In genomic region chr9:69809304-69809863, GRCh38 we compare ENCODE assay signal across 9 cellular contexts. TPM values are rescaled to one million over a fixed set of nuclear protein-coding genes. Genes with fewer than 3 reads are reported as not detected.
DNase-seq lines count a peak whose midpoint lies in the region; ATAC-seq, FAIRE-seq and TF ChIP-seq lines count a peak whose summit lies in the region.
"Had no signal": no experiment of that assay in that cellular context is flagged by ENCODE, and none has a peak within 500 bp of the region (broad histone marks: within the 10 kb centered on the region; RNA-seq: fewer than 3 reads in every experiment).

No MANE protein-coding gene starts in this region.

- H3K79me1 ChIP-seq in H1 (ENCODE audit: low read depth, low read length): no peaks in the 10 kb centered on the region

- no peak for ATAC-seq in GM19023 (IDR thresholded peaks at IDR 0.05; ENCODE audit: unreplicated experiment)
- ATAC-seq in HG02798 (IDR thresholded peaks at IDR 0.05; ENCODE audit: poor library complexity, unreplicated experiment): no peak

- H3K27me3 Mint-ChIP-seq in immature natural killer cell (ENCODE audit: low read depth in 3 of 3): peaks cover 0 to 2% (median 1%) of the 10 kb centered on the region in 3 donors

- 62% methylated on average over 8 of the region's 8 CpGs; no CpG with 5 or more reads in 1 of the 2 experiments for whole genome bisulfite sequencing in H1 (ENCODE audit: extremely low coverage in 1 of 2, insufficient coverage in 1 of 2, insufficient read length in 1 of 2, insufficient replicate concordance in 2 of 2, low coverage in 1 of 2, low lambda C conversion rate in 2 of 2, missing lambda C conversion rate in 1 of 2), 2 experiments

- no peak overlapping the region for H3K4ac ChIP-seq in H1 (replicated peaks; ENCODE audit: insufficient read length, low read depth, low read length)

- no peaks in the 10 kb centered on the region for H4K20me1 ChIP-seq in H1 (replicated peaks in 1 of 2; ENCODE audit: control insufficient read depth in 1 of 2, insufficient read depth in 2 of 2, low read length in 2 of 2)

- no peak overlapping the region for H4K5ac ChIP-seq in H1 (ENCODE audit: insufficient read length, low read depth, low read length)

- no peaks in the 10 kb centered on the region for H3K23me2 ChIP-seq in H1 (ENCODE audit: low read depth, low read length)

- H3K36me3 Mint-ChIP-seq in immature natural killer cell: no peaks in the 10 kb centered on the region

- no peak for TF ChIP-seq EP300 in H1 (IDR thresholded peaks at IDR 0.05; ENCODE audit: borderline replicate concordance in 1 of 2, low read depth in 2 of 2, low read length in 2 of 2)

- H2BK20ac ChIP-seq in H1 (ENCODE audit: low read length): peak overlapping the region; percentile 23; the same call in 1 of the 2 replicates

- H2AK5ac ChIP-seq in H1 (ENCODE audit: low read depth, low read length): no peak overlapping the region

- H3K9me3 ChIP-seq in H1 (ENCODE audit: insufficient read depth in 2 of 2, low read depth in 1 of 2, low read length in 1 of 2): no peaks in the 10 kb centered on the region

- no peak overlapping the region for H2BK12ac ChIP-seq in H1 (ENCODE audit: low read depth, low read length)

- no peak overlapping the region for H4K8ac ChIP-seq in H1 (ENCODE audit: extremely low read depth, insufficient read depth, low read length)

- H3K4me3 Mint-ChIP-seq in immature natural killer cell: no peak overlapping the region

- no peak overlapping the region for H3K18ac ChIP-seq in H1 (ENCODE audit: extremely low read depth, low read length)

- no peak overlapping the region for H2BK5ac ChIP-seq in H1 (ENCODE audit: low read depth, low read length)

- H3K23ac ChIP-seq in H1 (ENCODE audit: insufficient read length): no peak overlapping the region

- POLR2A ChIA-PET in H1 (lab: Charles Lee; ENCODE audit: partially characterized antibody): interaction anchor here (0.6 to 0.8 kb wide), 2 partner anchors 13 to 70 kb away, joined by 3 to 4 read pairs; no protein-coding TSS in a partner anchor

- no peaks in the 10 kb centered on the region for H3K36me3 ChIP-seq in H1 (ENCODE audit: control insufficient read depth in 2 of 4, insufficient read depth in 4 of 4, low read length in 3 of 4)

- TF ChIP-seq CTCF in H1 (IDR thresholded peaks at IDR 0.05; ENCODE audit: control extremely low read depth in 1 of 3, insufficient read depth in 1 of 3, low read depth in 1 of 3, low read length in 3 of 3): peak; percentile 25 to 64 (median 58)

- H3K27ac ChIP-seq in H1 (ENCODE audit: low read depth, low read length): no peak overlapping the region

- CTCF ChIA-PET in H1 (lab: Charles Lee; ENCODE audit: partially characterized antibody): interaction anchor here (0.6 to 2.6 kb wide), 25 partner anchors 10 to 203 kb away, joined by 3 to 16 read pairs (median 4); partner anchors contain the start of genes APBA1 and CFAP95

- FAIRE-seq in H1 (lab: Jason Lieb, UNC): peak; percentile 48
- FAIRE-seq: colon had no signal

- H3K4me3 ChIP-seq in H1 (ENCODE audit: extremely low read depth in 1 of 4, insufficient read depth in 2 of 4, low read depth in 3 of 4, low read length in 4 of 4): no peak overlapping the region

- H3K56ac ChIP-seq in H1 (replicated peaks; ENCODE audit: insufficient read length, low read depth, low read length): no peak overlapping the region

- no peak overlapping the region for H3K14ac ChIP-seq in H1 (ENCODE audit: insufficient read length)

- no peak overlapping the region for H3K9ac ChIP-seq in H1 (replicated peaks in 1 of 4; ENCODE audit: extremely low read depth in 1 of 4, low read depth in 3 of 4, low read length in 3 of 4)

- TF ChIP-seq POLR2A in H1 (IDR thresholded peaks at IDR 0.05; ENCODE audit: control extremely low read depth in 1 of 2, low read depth in 2 of 2, low read length in 2 of 2): no peak

- DNase-seq in stimulated activated naive CD4-positive, alpha-beta T cell (lab: John Stamatoyannopoulos, UW): peak in 4 of 6 experiments; percentile 7 to 46 (median 29)
- DNase-seq in stimulated activated naive CD4-positive, alpha-beta T cell treated with Interleukin-2 at 50 U/mL for 16 hours (lab: John Stamatoyannopoulos, UW): no peak
- DNase-seq in OCI-M1 (lab: John Stamatoyannopoulos, UW): peak; percentile 67
- DNase-seq in H1 (ENCODE audit: low read depth in 1 of 2, low spot score in 2 of 2): peak; percentile 19 to 75
- DNase-seq in NK-92 treated with Interleukin-12 subunit alpha and Interleukin-12 subunit beta, amount 100 ng/mL, for 24 hours (lab: John Stamatoyannopoulos, UW): no peak
- no peak for DNase-seq in immature natural killer cell

- H3K4me1 ChIP-seq in H1 (replicated peaks in 1 of 4; ENCODE audit: control insufficient read depth in 3 of 4, insufficient read depth in 4 of 4, low read length in 3 of 4): no peaks in the 10 kb centered on the region

- H3K79me2 ChIP-seq in H1 (ENCODE audit: control insufficient read depth in 1 of 2, insufficient read depth in 2 of 2, low read length in 2 of 2): no peaks in the 10 kb centered on the region

- no peak overlapping the region for H3K4me2 ChIP-seq in H1 (ENCODE audit: insufficient read depth in 1 of 2, low read depth in 2 of 2, low read length in 2 of 2)

- peak; percentile 47 to 70 for TF ChIP-seq RAD21 in H1 (IDR thresholded peaks at IDR 0.05 in 1 of 2, conservative IDR thresholded peaks at IDR 0.05 in 1 of 2; ENCODE audit: low read depth in 2 of 2, low read length in 2 of 2)

- no peak overlapping the region for H3K27ac Mint-ChIP-seq in immature natural killer cell

- no peaks in the 10 kb centered on the region for H3K27me3 ChIP-seq in H1 (replicated peaks in 1 of 4; ENCODE audit: control insufficient read depth in 3 of 4, extremely low read depth in 1 of 4, insufficient read depth in 3 of 4, low read length in 3 of 4)

- H2AFZ ChIP-seq in H1 (ENCODE audit: low read length): no peak overlapping the region

- no peak overlapping the region for H4K91ac ChIP-seq in H1 (replicated peaks; ENCODE audit: insufficient read length, low read length)

- no peak overlapping the region for H2BK15ac ChIP-seq in H1 (ENCODE audit: low read length)

- H3K9me3 Mint-ChIP-seq in immature natural killer cell: no peaks in the 10 kb centered on the region

- H3K4me1 Mint-ChIP-seq in immature natural killer cell: no peaks in the 10 kb centered on the region

- peak overlapping the region; percentile 6 for H2BK120ac ChIP-seq in H1 (replicated peaks; ENCODE audit: low read depth, low read length)

TF ChIP-seq in H1, 55 proteins besides CTCF, POLR2A, EP300 and RAD21:
- no peak for TF ChIP-seq CEBPB (IDR thresholded peaks at IDR 0.05; ENCODE audit: low read depth, low read length)
- no peak for TF ChIP-seq KDM4A (IDR thresholded peaks at IDR 0.05; ENCODE audit: low read depth, low read length, severe bottlenecking)
- no peak for TF ChIP-seq KDM1A (IDR thresholded peaks at IDR 0.05; ENCODE audit: borderline replicate concordance, low read length)
- no peak for TF ChIP-seq HDAC6 (IDR thresholded peaks at IDR 0.05; ENCODE audit: low read depth, low read length)
- no peak for TF ChIP-seq CHD1 (IDR thresholded peaks at IDR 0.05; ENCODE audit: low read depth, low read length)
- no peak for TF ChIP-seq SRF (IDR thresholded peaks at IDR 0.05; ENCODE audit: low read depth, low read length)
- no peak for TF ChIP-seq PHF8 (conservative IDR thresholded peaks at IDR 0.05; ENCODE audit: low read depth, low read length)
- no peak for TF ChIP-seq SUZ12 (IDR thresholded peaks at IDR 0.05; ENCODE audit: low read length)
- TF ChIP-seq SIN3A (conservative IDR thresholded peaks at IDR 0.05 in 1 of 2, IDR thresholded peaks at IDR 0.05 in 1 of 2; ENCODE audit: low read depth in 1 of 2, low read length in 2 of 2): no peak
- no peak for TF ChIP-seq SP4 (IDR thresholded peaks at IDR 0.05; ENCODE audit: low read length)
- TF ChIP-seq FOSL1 (IDR thresholded peaks at IDR 0.05; ENCODE audit: insufficient read depth, low read depth, low read length): no peak
- no peak for TF ChIP-seq MAFK (IDR thresholded peaks at IDR 0.05; ENCODE audit: low read depth, low read length)
- TF ChIP-seq POU5F1 (IDR thresholded peaks at IDR 0.05; ENCODE audit: low read depth, low read length): no peak
- TF ChIP-seq SIRT6 (IDR thresholded peaks at IDR 0.05; ENCODE audit: low read length): no peak

RNA-seq across cellular contexts. Expression of gene CFAP95, which starts 11.2 kb away (rescaled TPM):
- 15.8 and 17.3 TPM in 2 replicates for total RNA-seq in H1 (2021; fragmentation: NEBNext Ultra II Directional; extraction: Animal tissue kit (Norgen Biotek cat#: 25700))
- polyA plus RNA-seq in H1 (2011; rRNA removed) (15.9 and 38.5 TPM in 2 replicates), immature natural killer cell (not detected)
- 32.8 TPM for polyA plus RNA-seq in H1 (2011; cell fraction: cytosol; rRNA removed)
- 9.7 TPM for polyA plus RNA-seq in H1 (2011; cell fraction: nucleus; rRNA removed)
- 29.9 to 47.8 TPM (median 41.5 TPM) in 4 replicates for polyA plus RNA-seq in H1 (2012, experiment 1 of 2)
- polyA plus RNA-seq in H1 (2012, experiment 2 of 2): 61.4 TPM
- polyA plus RNA-seq in H1 (2013, experiment 1 of 2): 18.4 TPM
- 16.0 TPM for polyA plus RNA-seq in H1 (2013, experiment 2 of 2)
- polyA minus RNA-seq in H1 (2011; rRNA and poly(A)+ RNA removed): 14.2 and 24.5 TPM in 2 replicates
- polyA minus RNA-seq in H1 (2011; cell fraction: cytosol; rRNA and poly(A)+ RNA removed): 12.2 TPM
- 14.8 TPM for polyA minus RNA-seq in H1 (2011; cell fraction: nucleus; rRNA and poly(A)+ RNA removed)

RNA-seq across cellular contexts. Expression of gene PTAR1, which starts 49.6 kb away (rescaled TPM):
- total RNA-seq in H1 (2021; fragmentation: NEBNext Ultra II Directional; extraction: Animal tissue kit (Norgen Biotek cat#: 25700)): 75.9 and 84.9 TPM in 2 replicates
- 15.9 and 19.5 TPM in 2 replicates for polyA plus RNA-seq in H1 (2011; rRNA removed)
- polyA plus RNA-seq in H1 (2011; cell fraction: cytosol; rRNA removed): 24.9 TPM
- 33.6 TPM for polyA plus RNA-seq in H1 (2011; cell fraction: nucleus; rRNA removed)
- 23.2 to 52.4 TPM (median 34.0 TPM) in 4 replicates for polyA plus RNA-seq in H1 (2012, experiment 1 of 2)
- 4.8 TPM for polyA plus RNA-seq in H1 (2012, experiment 2 of 2)
- polyA plus RNA-seq in H1 (2013, experiment 1 of 2): 37.9 TPM
- polyA plus RNA-seq in H1 (2013, experiment 2 of 2): 33.7 TPM
- 142 and 180 TPM in 2 replicates for polyA minus RNA-seq in H1 (2011; rRNA and poly(A)+ RNA removed)
- 70.2 TPM for polyA minus RNA-seq in H1 (2011; cell fraction: cytosol; rRNA and poly(A)+ RNA removed)
- polyA minus RNA-seq in H1 (2011; cell fraction: nucleus; rRNA and poly(A)+ RNA removed): 174 TPM
- 10 to 100 TPM in 2 of 3 donors, 1 to 10 TPM in 1; 7.0 to 16.1 (median 10.7) TPM for polyA plus RNA-seq in immature natural killer cell

Comparison
In these comparisons a context has a peak if more than half of its experiments do, and no peak if none do; other contexts are left out.
1. DNase-seq: peak in stimulated activated naive CD4-positive, alpha-beta T cell (4 of 6), OCI-M1 (single experiment) and H1 (2 of 2); none in stimulated activated naive CD4-positive, alpha-beta T cell treated with Interleukin-2 at 50 U/mL for 16 hours (single experiment), NK-92 treated with Interleukin-12 subunit alpha and Interleukin-12 subunit beta, amount 100 ng/mL, for 24 hours (single experiment) and immature natural killer cell (0 of 3).
2. RNA of gene CFAP95, which starts 11.2 kb away (polyA plus RNA-seq): 9.7 to 61.4 TPM in H1; not detected in immature natural killer cell; every median in the first group is over 10 times any median in the second.